ENCODE assay signal across 27 cellular contexts in the genomic region with DNA sequence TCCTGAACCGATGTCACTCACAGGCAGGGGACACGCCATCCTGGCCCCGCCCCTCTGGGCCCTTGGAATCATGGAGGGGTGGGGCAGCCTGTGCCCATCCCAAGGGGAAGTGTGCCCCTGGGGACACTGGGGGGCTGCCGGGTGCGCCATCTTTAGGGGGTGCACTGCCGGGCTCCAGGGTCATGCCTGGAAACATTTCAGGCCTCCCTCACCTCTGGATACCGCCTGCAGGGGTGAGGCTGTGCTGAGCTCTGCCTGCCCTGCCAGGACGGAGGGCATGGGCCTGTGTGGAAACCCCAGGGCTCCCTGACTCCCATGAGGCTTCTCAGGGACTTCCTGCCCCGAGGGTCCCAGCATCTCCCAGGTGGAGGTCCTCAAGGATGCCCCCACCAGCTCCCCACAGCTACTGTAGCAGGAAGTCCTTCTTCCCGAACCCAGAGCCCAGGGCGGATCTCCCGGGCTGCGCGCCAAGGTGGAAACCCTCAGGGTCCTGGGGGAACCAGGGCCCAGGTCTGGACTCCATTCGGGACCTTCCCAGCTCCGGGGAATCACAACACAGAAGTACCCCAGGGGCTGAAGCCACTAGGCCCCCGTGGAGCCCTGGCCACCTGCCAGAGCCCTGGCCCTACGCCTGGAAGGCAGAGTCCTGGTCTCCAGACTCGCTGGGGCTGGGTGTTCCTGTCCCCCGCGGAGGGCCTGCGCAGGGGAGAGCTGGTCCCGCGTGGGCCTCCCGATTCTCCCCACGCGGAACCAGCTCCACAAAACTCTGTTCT. TPM values are rescaled to one million over a fixed set of nuclear protein-coding genes. Genes with fewer than 3 reads are reported as not detected.
A peak's percentile ranks its signal among the peaks of the same experiment; 100 is the strongest.
DNase-seq lines count a peak whose midpoint lies in the region; ATAC-seq and TF ChIP-seq lines count a peak whose summit lies in the region.
"Had no signal": no experiment of that assay in that cellular context is flagged by ENCODE, and none has a peak within 500 bp of the region (broad histone marks: within the 10 kb centered on the region; RNA-seq: fewer than 3 reads in every experiment).

No MANE protein-coding gene starts in this region.

- no peaks in the 10 kb centered on the region for H3K79me2 ChIP-seq in osteoblast (ENCODE audit: insufficient read depth, low read length)

- TF ChIP-seq CTCF in heart right ventricle (IDR thresholded peaks at IDR 0.05): no peak
- no peak for TF ChIP-seq CTCF in osteoblast (IDR thresholded peaks at IDR 0.05; ENCODE audit: extremely low read depth, low read depth, low read length)

- no peak overlapping the region for H3K27ac ChIP-seq in BLaER1 treated with 17β-estradiol and CSF1 and Interleukin-3, amounts not matched to agents 10 nM and 100 nM
- peak overlapping the region in 2 of 10 donors; percentile 1 to 16 for H3K27ac ChIP-seq in heart right ventricle
- H3K27ac ChIP-seq in osteoblast (ENCODE audit: low read depth, low read length): no peak overlapping the region
- H3K27ac ChIP-seq: Peyer's patch, uterus had no signal

- no peak overlapping the region for H3K4me3 ChIP-seq in BLaER1 treated with 17β-estradiol and CSF1 and Interleukin-3, amounts not matched to agents 10 nM and 100 nM
- no peak overlapping the region for H3K4me3 ChIP-seq in heart right ventricle
- no peak overlapping the region for H3K4me3 ChIP-seq in osteoblast (ENCODE audit: insufficient read depth, low read length)
- H3K4me3 ChIP-seq: Peyer's patch, uterus had no signal

- H3K9ac ChIP-seq in BLaER1 treated with 17β-estradiol and CSF1 and Interleukin-3, amounts not matched to agents 10 nM and 100 nM: peak overlapping the region in 2 of 11 experiments; percentile 24 to 38; a peak in 2 of 22 replicates

- intact Hi-C loops in heart right ventricle (cut with DNase I): no loop called here

- peaks cover 0 to 18% (median 0%) of the 10 kb centered on the region in 11 experiments; a peak in 4 of 22 replicates for H4K20me1 ChIP-seq in BLaER1 treated with 17β-estradiol and CSF1 and Interleukin-3, amounts not matched to agents 10 nM and 100 nM
- H4K20me1 ChIP-seq in osteoblast (ENCODE audit: insufficient read depth, low read length): no peaks in the 10 kb centered on the region

- ATAC-seq in heart right ventricle: peak in 7 of 8 donors; percentile 6 to 66 (median 51)
- ATAC-seq: activated CD8-positive, alpha-beta memory T cell treated with anti-CD3 and anti-CD28 coated beads, Interleukin-2, amount 10 ng/mL, durations not matched to agents 7 days and 5 days; stimulated activated naive B cell treated with anti-CD40 and anti-IgM and Interleukin-4, amounts not matched to agents 10 μg/mL and 1 μg/mL and 100 μg/mL, for 72 hours had no signal

- peaks cover 0 to 23% (median 19%) of the 10 kb centered on the region in 10 experiments; a peak in 17 of 20 replicates for H3K4me1 ChIP-seq in BLaER1 treated with 17β-estradiol and CSF1 and Interleukin-3, amounts not matched to agents 10 nM and 100 nM
- H3K4me1 ChIP-seq in heart right ventricle: peaks cover 11 to 31% (median 18%) of the 10 kb centered on the region in 9 donors
- no peaks in the 10 kb centered on the region for H3K4me1 ChIP-seq in osteoblast (ENCODE audit: insufficient read depth, low read length)
- H3K4me1 ChIP-seq: Peyer's patch, uterus had no signal

- WGBS in heart right ventricle, 2 donors: 34 to 35% methylated on average over 27 of the region's 27 CpGs

- H3K36me3 ChIP-seq in BLaER1 treated with 17β-estradiol and CSF1 and Interleukin-3, amounts not matched to agents 10 nM and 100 nM: no peaks in the 10 kb centered on the region
- H3K36me3 ChIP-seq in heart right ventricle (no peaks in the 10 kb centered on the region), osteoblast (ENCODE audit: insufficient read depth, low read length) (no peaks in the 10 kb centered on the region)
- H3K36me3 ChIP-seq: Peyer's patch, uterus had no signal

- peaks cover 0 to 18% (median 0%) of the 10 kb centered on the region in 11 experiments; a peak in 7 of 22 replicates for H3K27me3 ChIP-seq in BLaER1 treated with 17β-estradiol and CSF1 and Interleukin-3, amounts not matched to agents 10 nM and 100 nM
- H3K27me3 ChIP-seq in heart right ventricle: peaks cover 0 to 41% (median 22%) of the 10 kb centered on the region in 7 donors
- H3K27me3 ChIP-seq in osteoblast (ENCODE audit: insufficient read depth, low read length): peaks cover 18% of the 10 kb centered on the region
- H3K27me3 ChIP-seq: Peyer's patch, uterus had no signal

- no peak overlapping the region for H2AFZ ChIP-seq in osteoblast (ENCODE audit: low read length)

- H3K9me3 ChIP-seq in BLaER1 treated with 17β-estradiol and CSF1 and Interleukin-3, amounts not matched to agents 10 nM and 100 nM (replicated peaks in 1 of 11): 0 out of 22 replicates have a peak, but pooled peaks cover 0 to under 1% (median 0%) of the 10 kb centered on the region in 11 experiments
- H3K9me3 ChIP-seq in heart right ventricle (peaks cover 0 to 1% (median 0%) of the 10 kb centered on the region in 11 donors), osteoblast (ENCODE audit: low read depth, low read length) (no peaks in the 10 kb centered on the region)
- H3K9me3 ChIP-seq: Peyer's patch, uterus had no signal

- peak overlapping the region in 10 of 11 experiments; percentile 19 to 82 (median 64); a peak in 18 of 22 replicates for H3K4me2 ChIP-seq in BLaER1 treated with 17β-estradiol and CSF1 and Interleukin-3, amounts not matched to agents 10 nM and 100 nM
- no peak overlapping the region for H3K4me2 ChIP-seq in osteoblast (ENCODE audit: insufficient read depth, low read length)

- DNase-seq in NCI-H345 (lab: John Stamatoyannopoulos, UW): peak; percentile 68
- DNase-seq in heart right ventricle: peak; percentile 43 to 76
- DNase-seq in osteoblast (ENCODE audit: insufficient read length, low spot score, missing footprints): peak; percentile 93
- DNase-seq in cerebellar nuclear complex (lab: John Stamatoyannopoulos, UW): no peak
- DNase-seq in activated CD4-positive, alpha-beta T cell treated with anti-CD3 and anti-CD28 coated beads, Interleukin-2, amount 50 U/mL, for 48 hours: no peak
- DNase-seq in T-helper 1 cell: no peak
- DNase-seq: activated CD4-positive, alpha-beta T cell treated with anti-CD3 and anti-CD28 coated beads, Interleukin-2, amount 10 ng/mL, durations not matched to agents 24 days and 14 days; activated CD8-positive, alpha-beta memory T cell treated with anti-CD3 and anti-CD28 coated beads, Interleukin-2, amount 10 ng/mL, durations not matched to agents 7 days and 5 days; activated naive CD4-positive, alpha-beta T cell treated with anti-CD3 and anti-CD28 coated beads, Interleukin-2, amount 50 U/mL, for 16 hours; aorta; CD4-positive, CD25-positive, alpha-beta regulatory T cell; DMS153; mesendoderm; naive B cell; NCI-H1417 treated with DMSO at 0.1 percent for 48 hours; NCI-H2081 treated with DMSO at 0.1 percent for 48 hours; NCI-H510A; occipital lobe; Peyer's patch; retina; stimulated activated CD4-positive, alpha-beta T cell treated with anti-CD3 and anti-CD28 coated beads, Interleukin-12 subunit alpha, Interleukin-12 subunit beta, amount 100 ng/mL, for 4 hours; stimulated activated CD4-positive, alpha-beta T cell treated with anti-CD3 and anti-CD28 coated beads, Interleukin-4, amount 100 ng/mL, for 24 hours; stimulated activated naive B cell treated with anti-CD40 and anti-IgM and Interleukin-4, amounts not matched to agents 10 μg/mL and 1 μg/mL and 100 μg/mL, for 72 hours had no signal

RNA-seq across cellular contexts. Expression of a gene that starts 15.6 kb away (rescaled TPM):
- total RNA-seq in heart right ventricle (1 to 10 TPM in 4 of 10 donors, under 1 TPM in 2, not detected in 4; 0.38 to 1.5 (median 1.1) TPM), osteoblast (not detected in 2 replicates)
- polyA plus RNA-seq in heart right ventricle: under 1 TPM; 0.06 to 0.22 TPM
- total RNA-seq: activated CD4-positive, alpha-beta T cell treated with anti-CD3 and anti-CD28 coated beads, Interleukin-2, amount 10 ng/mL, durations not matched to agents 24 days and 14 days; activated CD8-positive, alpha-beta memory T cell treated with anti-CD3 and anti-CD28 coated beads, Interleukin-2, amount 10 ng/mL, durations not matched to agents 7 days and 5 days; aorta; CD4-positive, CD25-positive, alpha-beta regulatory T cell; Peyer's patch had no signal
- polyA plus RNA-seq: aorta; CD4-positive, CD25-positive, alpha-beta regulatory T cell had no signal

RNA-seq across cellular contexts. Expression of a gene that starts 52.5 kb away (rescaled TPM):
- total RNA-seq in heart right ventricle (under 1 TPM in 2 of 10 donors, not detected in 8; 0.26 to 0.30 TPM), osteoblast (not detected in 2 replicates)
- not detected for polyA plus RNA-seq in heart right ventricle
- total RNA-seq: activated CD4-positive, alpha-beta T cell treated with anti-CD3 and anti-CD28 coated beads, Interleukin-2, amount 10 ng/mL, durations not matched to agents 24 days and 14 days; activated CD8-positive, alpha-beta memory T cell treated with anti-CD3 and anti-CD28 coated beads, Interleukin-2, amount 10 ng/mL, durations not matched to agents 7 days and 5 days; dermis microvascular lymphatic vessel endothelial cell; G401; Peyer's patch had no signal
- polyA plus RNA-seq: CD4-positive, CD25-positive, alpha-beta regulatory T cell had no signal

Comparison
In these comparisons a context has a peak if more than half of its experiments do, and no peak if none do; other contexts are left out.
1. DNase-seq: peak in NCI-H345 (single experiment), heart right ventricle (2 of 2) and osteoblast (single experiment); none in cerebellar nuclear complex (0 of 2), activated CD4-positive, alpha-beta T cell treated with anti-CD3 and anti-CD28 coated beads, Interleukin-2, amount 50 U/mL, for 48 hours (0 of 2) and T-helper 1 cell (0 of 5).